9 cellular contexts compared by ENCODE assay signal in genomic region chr2:9099341-9099751, GRCh38.
DNase-seq lines count a peak whose midpoint lies in the region; ATAC-seq and TF ChIP-seq lines count a peak whose summit lies in the region.
"Had no signal": no experiment of that assay in that cellular context is flagged by ENCODE, and none has a peak within 500 bp of the region (broad histone marks: within the 10 kb centered on the region; RNA-seq: fewer than 3 reads in every experiment).

No MANE protein-coding gene starts in this region.

- peaks cover 24 to 66% (median 59%) of the 10 kb centered on the region in 10 experiments for H3K4me1 ChIP-seq in BLaER1 treated with 17β-estradiol and CSF1 and Interleukin-3, amounts not matched to agents 10 nM and 100 nM

- H3K9me3 ChIP-seq in BLaER1 treated with 17β-estradiol and CSF1 and Interleukin-3, amounts not matched to agents 10 nM and 100 nM (replicated peaks in 1 of 11) = no peaks in the 10 kb centered on the region

- no peaks in the 10 kb centered on the region for H4K20me1 ChIP-seq in BLaER1 treated with 17β-estradiol and CSF1 and Interleukin-3, amounts not matched to agents 10 nM and 100 nM

- H3K4me3 ChIP-seq in BLaER1 treated with 17β-estradiol and CSF1 and Interleukin-3, amounts not matched to agents 10 nM and 100 nM = 0 out of 20 replicates have a peak overlapping the region, but pooled peaks of 1 of the 10 experiments have one; percentile 10
- no peak overlapping the region for H3K4me3 ChIP-seq in fibroblast of mammary gland (ENCODE audit: control insufficient read depth, low read depth, low read length)

- peak overlapping the region in 7 of 11 experiments; percentile 6 to 40 (median 23); a peak in 7 of 22 replicates for H3K9ac ChIP-seq in BLaER1 treated with 17β-estradiol and CSF1 and Interleukin-3, amounts not matched to agents 10 nM and 100 nM

- H3K27me3 ChIP-seq in BLaER1 treated with 17β-estradiol and CSF1 and Interleukin-3, amounts not matched to agents 10 nM and 100 nM = no peaks in the 10 kb centered on the region

- no peaks in the 10 kb centered on the region for H3K36me3 ChIP-seq in BLaER1 treated with 17β-estradiol and CSF1 and Interleukin-3, amounts not matched to agents 10 nM and 100 nM

- TF ChIP-seq CTCF in fibroblast of mammary gland (conservative IDR thresholded peaks at IDR 0.05; ENCODE audit: control insufficient read depth, insufficient read depth, low read depth, low read length) = no peak

- peak overlapping the region; percentile 58 to 89 (median 83) for H3K4me2 ChIP-seq in BLaER1 treated with 17β-estradiol and CSF1 and Interleukin-3, amounts not matched to agents 10 nM and 100 nM

- peak overlapping the region in 9 of 11 experiments; percentile 3 to 68 (median 52); a peak in 14 of 22 replicates for H3K27ac ChIP-seq in BLaER1 treated with 17β-estradiol and CSF1 and Interleukin-3, amounts not matched to agents 10 nM and 100 nM

- peak; percentile 74 for ATAC-seq in GM19395 (IDR thresholded peaks at IDR 0.05; ENCODE audit: unreplicated experiment)
- peak; percentile 59 for ATAC-seq in HG03469 (IDR thresholded peaks at IDR 0.05; ENCODE audit: unreplicated experiment)

- DNase-seq in fibroblast of mammary gland (ENCODE audit: low read depth) = peak; percentile 30
- no peak for DNase-seq in NCI-H1105 (lab: John Stamatoyannopoulos, UW)
- no peak for DNase-seq in NCI-H526 treated with DMSO at 0.1 percent for 48 hours (lab: John Stamatoyannopoulos, UW)
- DNase-seq in NCI-H1417 treated with DMSO at 0.1 percent for 48 hours (lab: John Stamatoyannopoulos, UW) = no peak
- no peak for DNase-seq in NCI-H2196 (lab: John Stamatoyannopoulos, UW; ENCODE audit: unreplicated experiment)
- DNase-seq: NCI-H524 treated with DMSO at 0.1 percent for 48 hours had no signal
